Comparison of ENCODE assay signal across 1 cellular context in genomic region chr5:151037561-151038291, GRCh38.
TF ChIP-seq lines count a peak whose summit lies in the region.

No MANE protein-coding gene starts in this region.

TF ChIP-seq in HCT116, 20 proteins besides CTCF, POLR2A, EP300 and RAD21 (continued from another document):
- TF ChIP-seq YY1 (IDR thresholded peaks at IDR 0.05; ENCODE audit: extremely low read depth, insufficient replicate concordance, low read depth, low read length) (no peak), SP1 (IDR thresholded peaks at IDR 0.05; ENCODE audit: low read depth) (no peak), TCF7L2 (IDR thresholded peaks at IDR 0.05; ENCODE audit: borderline replicate concordance, extremely low read depth, insufficient read depth, insufficient read length) (no peak), ZFX (IDR thresholded peaks at IDR 0.05) (no peak)
